ENCODE assay signal across 11 cellular contexts in the genomic region with DNA sequence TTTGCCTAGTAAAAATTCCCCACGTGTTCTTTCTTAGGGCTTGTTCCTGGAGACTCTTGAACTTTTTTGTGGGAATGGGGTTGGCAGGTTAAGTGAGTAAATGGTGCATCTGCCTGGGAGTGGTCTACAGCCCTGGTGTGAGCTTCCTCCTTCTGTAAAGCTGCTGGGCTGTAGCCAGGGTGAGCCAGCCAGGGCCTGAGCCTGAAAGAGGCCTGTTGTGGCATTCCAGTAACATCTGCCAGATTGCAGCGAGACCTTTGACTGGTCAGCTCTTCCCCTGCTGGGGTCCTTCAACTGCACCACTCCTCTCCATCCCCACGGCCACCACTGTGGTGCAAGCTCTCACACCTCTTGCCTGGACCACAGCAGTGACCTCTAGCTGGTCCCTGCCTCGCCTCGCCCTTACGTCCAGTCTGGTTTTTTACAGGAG. TPM values are rescaled to one million over a fixed set of nuclear protein-coding genes. Genes with fewer than 3 reads are reported as not detected.
DNase-seq lines count a peak whose midpoint lies in the region; ATAC-seq and TF ChIP-seq lines count a peak whose summit lies in the region.
"Had no signal": no experiment of that assay in that cellular context is flagged by ENCODE, and none has a peak within 500 bp of the region (broad histone marks: within the 10 kb centered on the region; RNA-seq: fewer than 3 reads in every experiment).

No MANE protein-coding gene starts in this region.

- H3K4me3 ChIP-seq in DND-41 (ENCODE audit: low read depth in 1 of 2, low read length in 2 of 2) = peak overlapping the region in 1 of 2 experiments; percentile 27; a peak in 1 of 4 replicates
- H3K4me3 ChIP-seq in heart left ventricle = no peak overlapping the region
- H3K4me3 ChIP-seq in prostate gland = no peak overlapping the region

- no peaks in the 10 kb centered on the region for H3K27me3 Mint-ChIP-seq in T-cell

- H3K27ac Mint-ChIP-seq in T-cell = peak overlapping the region; percentile 98 to 100
- H3K27ac Mint-ChIP-seq: nephron progenitor cell had no signal

- H3K36me3 ChIP-seq in DND-41 (ENCODE audit: insufficient read depth, low read length) (peaks cover 48% of the 10 kb centered on the region), heart left ventricle (peaks cover 0 to 22% (median 7%) of the 10 kb centered on the region in 9 donors), prostate gland (no peaks in the 10 kb centered on the region)

- peaks cover 0 to 3% (median 0%) of the 10 kb centered on the region in 3 donors for H3K9me3 Mint-ChIP-seq in T-cell
- H3K9me3 Mint-ChIP-seq: nephron progenitor cell had no signal

- H3K27me3 ChIP-seq in DND-41 (ENCODE audit: insufficient read depth, low read length, poor library complexity) (no peaks in the 10 kb centered on the region), heart left ventricle (no peaks in the 10 kb centered on the region), prostate gland (replicated peaks; ENCODE audit: insufficient read depth) (no peaks in the 10 kb centered on the region)

- peak overlapping the region in 2 of 3 donors; percentile 6 to 9 for H3K4me3 Mint-ChIP-seq in T-cell
- H3K4me3 Mint-ChIP-seq: nephron progenitor cell had no signal

- no peaks in the 10 kb centered on the region for H4K20me1 ChIP-seq in DND-41 (ENCODE audit: insufficient read depth, low read length)

- peaks cover 90% of the 10 kb centered on the region for H3K4me1 ChIP-seq in DND-41 (ENCODE audit: insufficient read depth, low read length)
- H3K4me1 ChIP-seq in heart left ventricle = peaks cover 14 to 100% (median 91%) of the 10 kb centered on the region in 12 donors
- H3K4me1 ChIP-seq in prostate gland (replicated peaks) = peaks cover 18% of the 10 kb centered on the region

- CTCF ChIA-PET in T-cell (lab: Charles Lee) = interaction anchor here (0.6 to 3.0 kb wide), 8 partner anchors 9 to 72 kb away, joined by 3 to 10 read pairs (median 3); no protein-coding TSS in a partner anchor

- TF ChIP-seq CTCF in DND-41 (IDR thresholded peaks at IDR 0.05; ENCODE audit: borderline replicate concordance, extremely low read depth, low read length, poor library complexity, severe bottlenecking) (no peak), heart left ventricle (IDR thresholded peaks at IDR 0.05) (no peak), prostate gland (IDR thresholded peaks at IDR 0.05) (no peak)

- peaks cover 38% of the 10 kb centered on the region for H3K36me3 Mint-ChIP-seq in T-cell

- H3K9me3 ChIP-seq in DND-41 (ENCODE audit: insufficient read depth, low read length, severe bottlenecking) = no peaks in the 10 kb centered on the region
- H3K9me3 ChIP-seq in heart left ventricle = peaks cover 0 to 6% (median 0%) of the 10 kb centered on the region in 12 donors
- H3K9me3 ChIP-seq in prostate gland = no peaks in the 10 kb centered on the region
- H3K9me3 ChIP-seq: SK-N-SH had no signal

- peak overlapping the region; percentile 80 for H3K4me2 ChIP-seq in DND-41 (ENCODE audit: insufficient read depth, low read length)
- H3K4me2 ChIP-seq: SK-N-SH had no signal

- WGBS in heart left ventricle, 4 donors = 54 to 68% (median 65%) methylated on average over 6 of the region's 6 CpGs
- 65% methylated on average over 6 of the region's 6 CpGs for WGBS in prostate gland

- peaks cover 90 to 99% (median 95%) of the 10 kb centered on the region in 3 donors for H3K4me1 Mint-ChIP-seq in T-cell

- intact Hi-C loops in heart left ventricle (cut with DNase I) (loop anchor here in 1 of 10 donors (5.0 kb wide), 1 partner anchor 75 kb away; a partner anchor contains a TSS), prostate gland (cut with DNase I) (no loop called here)

- H2AFZ ChIP-seq in DND-41 (ENCODE audit: low read depth, low read length) = no peak overlapping the region

- H3K9ac ChIP-seq in DND-41 (ENCODE audit: low read depth, low read length) = peak overlapping the region; percentile 98
- H3K9ac ChIP-seq: SK-N-SH had no signal

- TF ChIP-seq POLR2A in heart left ventricle (IDR thresholded peaks at IDR 0.05) (no peak), prostate gland (IDR thresholded peaks at IDR 0.05) (no peak)

- POLR2A ChIA-PET in T-cell (lab: Charles Lee) = interaction anchor here (0.6 to 3.6 kb wide), 6 partner anchors 38 to 1810 kb away, joined by 3 to 16 read pairs (median 4); a partner anchor contains a TSS

- H3K27ac ChIP-seq in DND-41 (ENCODE audit: low read length) (peak overlapping the region; percentile 99), heart left ventricle (peak overlapping the region; percentile 41 to 99 (median 74)), prostate gland (peak overlapping the region; percentile 0 to 17)

- ATAC-seq in DND-41 (ENCODE audit: insufficient read depth, low read depth) (no peak), T-cell (replicated peaks in 1 of 4) (no peak), heart left ventricle (peak; percentile 17 to 28 (median 20)), GM18502 (IDR thresholded peaks at IDR 0.05; ENCODE audit: poor library complexity, unreplicated experiment) (no peak), GM18870 (IDR thresholded peaks at IDR 0.05; ENCODE audit: unreplicated experiment) (no peak)

- DNase-seq in DND-41 (no peak), T-cell (no peak), heart left ventricle (peak; percentile 47 to 73 (median 55)), prostate gland (ENCODE audit: low spot score) (no peak), SK-N-DZ (ENCODE audit: low spot score) (no peak)
- DNase-seq in activated naive CD4-positive, alpha-beta T cell treated with anti-CD3 and anti-CD28 coated beads, Interleukin-2, amount 50 U/mL, for 16 hours = no peak
- DNase-seq: NCI-H1436, nephron progenitor cell, SK-N-SH had no signal

- H3K79me2 ChIP-seq in DND-41 (ENCODE audit: insufficient read depth, low read length) = peaks cover 99% of the 10 kb centered on the region

RNA-seq across cellular contexts. Expression of a gene that starts 47.5 kb away (rescaled TPM):
- total RNA-seq in T-cell (10 to 100 TPM in 2 of 5 donors, 1 to 10 TPM in 3; 4.8 to 14.0 (median 7.6) TPM), heart left ventricle (10 to 100 TPM in 8 of 9 donors, 1 to 10 TPM in 1; 7.5 to 42.5 (median 13.5) TPM), prostate gland (10 to 100 TPM; 26.2 to 37.5 TPM)
- 10 to 100 TPM; 11.1 to 50.1 TPM for polyA plus RNA-seq in heart left ventricle
- 1.3 and 1.5 TPM in 2 replicates for polyA plus RNA-seq in SK-N-DZ (2014; cell fraction: cytosol; rRNA removed)
- 2.8 and 7.0 TPM in 2 replicates for polyA plus RNA-seq in SK-N-DZ (2014; cell fraction: nucleus; rRNA removed)

Comparison
In these comparisons a context has a peak if more than half of its experiments do, and no peak if none do; other contexts are left out.
1. ATAC-seq: peak in heart left ventricle (4 of 4); none in DND-41 (single experiment), T-cell (0 of 4), GM18502 (single experiment) and GM18870 (single experiment).
2. DNase-seq: peak in heart left ventricle (5 of 5); none in DND-41 (single experiment), T-cell (0 of 34), prostate gland (single experiment), SK-N-DZ (single experiment) and activated naive CD4-positive, alpha-beta T cell treated with anti-CD3 and anti-CD28 coated beads, Interleukin-2, amount 50 U/mL, for 16 hours (single experiment).
3. H3K27ac ChIP-seq: peak in every context shown above with its lines; median percentile 99 in DND-41; 74 in heart left ventricle; 8 in prostate gland.